ENCODE assay signal across 12 cellular contexts in genomic region chr3:182978387-182978786, GRCh38. TPM values are rescaled to one million over a fixed set of nuclear protein-coding genes. Genes with fewer than 3 reads are reported as not detected.
A peak's percentile ranks its signal among the peaks of the same experiment; 100 is the strongest.
DNase-seq lines count a peak whose midpoint lies in the region; ATAC-seq, FAIRE-seq and TF ChIP-seq lines count a peak whose summit lies in the region.
"Had no signal": no experiment of that assay in that cellular context is flagged by ENCODE, and none has a peak within 500 bp of the region (broad histone marks: within the 10 kb centered on the region; RNA-seq: fewer than 3 reads in every experiment).

No MANE protein-coding gene starts in this region.

- ATAC-seq in GM23338 (no peak; the same call in 1 of the 3 replicates), HG02798 (IDR thresholded peaks at IDR 0.05; ENCODE audit: poor library complexity, unreplicated experiment) (no peak), HG02884 (IDR thresholded peaks at IDR 0.05; ENCODE audit: unreplicated experiment) (no peak)
- ATAC-seq: heart left ventricle had no signal

- H3K27ac Mint-ChIP-seq in GM23338: no peak overlapping the region
- no peak overlapping the region for H3K27ac Mint-ChIP-seq in activated naive CD8-positive, alpha-beta T cell treated with anti-CD3 and anti-CD28 coated beads for 36 hours

- no peaks in the 10 kb centered on the region for H3K9me2 ChIP-seq in GM23338 (ENCODE audit: insufficient read depth)

- no peaks in the 10 kb centered on the region; the same call in 2 of the 3 replicates for H3K36me3 Mint-ChIP-seq in GM23338 (ENCODE audit: low read depth)
- no peaks in the 10 kb centered on the region for H3K36me3 Mint-ChIP-seq in activated naive CD8-positive, alpha-beta T cell treated with anti-CD3 and anti-CD28 coated beads for 36 hours

- CTCF ChIA-PET in AG04450 (lab: Charles Lee): no interaction called here

- TF ChIP-seq CTCF in AG04450 (IDR thresholded peaks at IDR 0.05; ENCODE audit: low read depth, low read length) (no peak), GM23338 (conservative IDR thresholded peaks at IDR 0.05; ENCODE audit: low read depth in 2 of 2) (no peak)

- no peaks in the 10 kb centered on the region for H3K9me3 Mint-ChIP-seq in GM23338
- no peaks in the 10 kb centered on the region for H3K9me3 Mint-ChIP-seq in activated naive CD8-positive, alpha-beta T cell treated with anti-CD3 and anti-CD28 coated beads for 36 hours

- POLR2A ChIA-PET in AG04450 (lab: Yijun Ruan, JAX): no interaction called here

- H3K27ac ChIP-seq in AG04450 (ENCODE audit: low read depth, low read length) (no peak overlapping the region), GM23338 (ENCODE audit: low read depth) (no peak overlapping the region)
- H3K27ac ChIP-seq: heart left ventricle had no signal

- H3K27me3 ChIP-seq in AG04450 (ENCODE audit: control insufficient read depth, insufficient read depth, low read length): no peaks in the 10 kb centered on the region
- H3K27me3 ChIP-seq in GM23338 (ENCODE audit: insufficient read depth): no peaks in the 10 kb centered on the region
- H3K27me3 ChIP-seq: heart left ventricle had no signal

- H3K4me2 ChIP-seq in GM23338: peak overlapping the region; percentile 88

- H3K36me3 ChIP-seq in GM23338 (ENCODE audit: insufficient read depth): no peaks in the 10 kb centered on the region
- H3K36me3 ChIP-seq: heart left ventricle had no signal

- peaks cover 39% of the 10 kb centered on the region for H3K4me1 ChIP-seq in GM23338 (ENCODE audit: insufficient read depth)

- H3K79me2 ChIP-seq in GM23338 (replicated peaks; ENCODE audit: insufficient read depth): peaks cover 64% of the 10 kb centered on the region

- no peaks in the 10 kb centered on the region for H3K9me3 ChIP-seq in AG04450 (ENCODE audit: control insufficient read depth, insufficient read depth, low read length)
- H3K9me3 ChIP-seq: heart left ventricle had no signal

- H3K4me3 Mint-ChIP-seq in GM23338: peak overlapping the region; percentile 99
- peak overlapping the region; percentile 93 for H3K4me3 Mint-ChIP-seq in activated naive CD8-positive, alpha-beta T cell treated with anti-CD3 and anti-CD28 coated beads for 36 hours

- peaks cover 37% of the 10 kb centered on the region for H3K4me1 Mint-ChIP-seq in GM23338
- H3K4me1 Mint-ChIP-seq in activated naive CD8-positive, alpha-beta T cell treated with anti-CD3 and anti-CD28 coated beads for 36 hours: peaks cover 32% of the 10 kb centered on the region

- DNase-seq in AG04450 (ENCODE audit: low read depth, low spot score) (no peak), GM23338 (ENCODE audit: low spot score) (no peak), kidney glomerular epithelial cell (lab: John Stamatoyannopoulos, UW) (peak; percentile 31), RCC 7860 (ENCODE audit: low spot score) (no peak), EL (no peak)
- DNase-seq in activated naive CD8-positive, alpha-beta T cell treated with anti-CD3 and anti-CD28 coated beads for 36 hours: no peak
- DNase-seq: activated CD4-positive, alpha-beta T cell treated with anti-CD3 and anti-CD28 coated beads, Interleukin-2, amount 50 U/mL, for 4 hours; DMS53; heart left ventricle; SHP77 had no signal

- H3K4me3 ChIP-seq in AG04450 (ENCODE audit: low read depth, low read length): peak overlapping the region; percentile 0; the same call in 1 of the 2 replicates
- H3K4me3 ChIP-seq in GM23338: peak overlapping the region; percentile 99

- H3F3A ChIP-seq in GM23338 (replicated peaks; ENCODE audit: low read depth): peaks cover 9% of the 10 kb centered on the region

- H2AFZ ChIP-seq in GM23338: no peak overlapping the region

- FAIRE-seq in RCC 7860 (lab: Jason Lieb, UNC): no peak

- H4K20me1 ChIP-seq in GM23338 (replicated peaks; ENCODE audit: insufficient read depth): 0 out of 2 replicates have a peak, but pooled peaks cover 4% of the 10 kb centered on the region

- peaks cover 5% of the 10 kb centered on the region for H3K27me3 Mint-ChIP-seq in GM23338 (ENCODE audit: insufficient read depth, low read depth, poor library complexity)
- no peaks in the 10 kb centered on the region for H3K27me3 Mint-ChIP-seq in activated naive CD8-positive, alpha-beta T cell treated with anti-CD3 and anti-CD28 coated beads for 36 hours

TF ChIP-seq in GM23338, 12 proteins besides CTCF, POLR2A, EP300 and RAD21:
- TF ChIP-seq JUNB (IDR thresholded peaks at IDR 0.05; ENCODE audit: unreplicated experiment) (no peak), POLR2AphosphoS5 (IDR thresholded peaks at IDR 0.05; ENCODE audit: low read depth) (no peak), ETS1 (IDR thresholded peaks at IDR 0.05) (no peak), STAT1 (IDR thresholded peaks at IDR 0.05; ENCODE audit: unreplicated experiment) (no peak), ZNF331 (CRISPR knock-in tag; IDR thresholded peaks at IDR 0.05; ENCODE audit: low read depth) (no peak), ZNF114 (CRISPR knock-in tag; IDR thresholded peaks at IDR 0.05) (no peak), ZNF462 (CRISPR knock-in tag; IDR thresholded peaks at IDR 0.05) (no peak), EZH2phosphoT487 (IDR thresholded peaks at IDR 0.05; ENCODE audit: unreplicated experiment) (no peak), EZH2 (IDR thresholded peaks at IDR 0.05; ENCODE audit: low read depth, unreplicated experiment) (no peak), NANOG (IDR thresholded peaks at IDR 0.05; ENCODE audit: borderline replicate concordance) (no peak)

RNA-seq across cellular contexts. Expression of gene DCUN1D1, which starts 2.0 kb away (rescaled TPM):
- polyA plus RNA-seq in AG04450 (2011; rRNA removed) (34.8 and 36.1 TPM in 2 replicates), GM23338 (2016; fragmentation: Nextera tagmentation; extraction: Ambion mirVana) (26.8 and 29.5 TPM in 2 replicates)
- polyA minus RNA-seq in AG04450 (2011; rRNA and poly(A)+ RNA removed): 40.8 and 50.0 TPM in 2 replicates
- 53.5 and 64.8 TPM in 2 replicates for total RNA-seq in GM23338 (2014; rRNA removed; shearing (Covaris generic))
- 10 to 100 TPM; 52.7 to 53.8 TPM for total RNA-seq in activated naive CD8-positive, alpha-beta T cell treated with anti-CD3 and anti-CD28 coated beads for 36 hours
